In genomic region chr12:20524113-20524512, GRCh38 we compare ENCODE assay signal across 23 cellular contexts.
DNase-seq lines count a peak whose midpoint lies in the region; ATAC-seq and TF ChIP-seq lines count a peak whose summit lies in the region.
"Had no signal": no experiment of that assay in that cellular context is flagged by ENCODE, and none has a peak within 500 bp of the region (broad histone marks: within the 10 kb centered on the region; RNA-seq: fewer than 3 reads in every experiment).

No MANE protein-coding gene starts in this region.

- H3K9me3 ChIP-seq in SK-N-SH (no peaks in the 10 kb centered on the region), adipocyte (ENCODE audit: control insufficient read depth, low read length) (no peaks in the 10 kb centered on the region), iPS DF 6.9 (ENCODE audit: control insufficient read depth, insufficient read depth, low read length) (no peaks in the 10 kb centered on the region)
- H3K9me3 ChIP-seq: SJCRH30 had no signal

- no peaks in the 10 kb centered on the region for H3K9me3 Mint-ChIP-seq in MCF 10A (ENCODE audit: unreplicated experiment)

- H3K4me1 ChIP-seq in SK-N-SH (ENCODE audit: control insufficient read depth in 1 of 2, insufficient read depth in 2 of 2, low read depth in 1 of 2, low read length in 1 of 2) (peaks cover 0 to 3% of the 10 kb centered on the region in 2 experiments; a peak in 2 of 4 replicates), adipocyte (ENCODE audit: control insufficient read depth, insufficient read depth, low read length) (peaks cover 19% of the 10 kb centered on the region), iPS DF 6.9 (ENCODE audit: control insufficient read depth, insufficient read depth, low read length) (no peaks in the 10 kb centered on the region)
- H3K4me1 ChIP-seq: SJCRH30 had no signal

- H3K36me3 ChIP-seq in SK-N-SH (replicated peaks in 1 of 2; ENCODE audit: control insufficient read depth in 1 of 2, insufficient read depth in 2 of 2, low read length in 1 of 2) (peaks cover 0 to 4% of the 10 kb centered on the region in 2 experiments), adipocyte (ENCODE audit: control insufficient read depth, insufficient read depth, low read length, severe bottlenecking) (no peaks in the 10 kb centered on the region), iPS DF 6.9 (ENCODE audit: control insufficient read depth, insufficient read depth, low read length) (no peaks in the 10 kb centered on the region)
- H3K36me3 ChIP-seq: SJCRH30 had no signal

- CTCF ChIA-PET in SK-N-SH (lab: Yijun Ruan, JAX) (interaction anchor here (2.3 kb wide), 1 partner anchor 25 kb away, joined by 6 read pairs; no protein-coding TSS in a partner anchor), MCF 10A (lab: Yijun Ruan, JAX) (interaction anchor here (0.5 to 0.8 kb wide), 3 partner anchors 9 to 1181 kb away, joined by 3 to 5 read pairs (median 3); no protein-coding TSS in a partner anchor)

- H3K4me2 ChIP-seq in SK-N-SH: 0 out of 2 replicates have a peak overlapping the region, but pooled peaks have one; percentile 52
- H3K4me2 ChIP-seq: PC-9 had no signal

- H3K4me3 ChIP-seq in SK-N-SH (ENCODE audit: low read depth in 2 of 2, low read length in 1 of 2) (no peak overlapping the region), adipocyte (ENCODE audit: low read length) (peak overlapping the region; percentile 32), iPS DF 6.9 (ENCODE audit: low read length) (no peak overlapping the region)
- H3K4me3 ChIP-seq: PC-9, SJCRH30 had no signal

- no peaks in the 10 kb centered on the region for H4K20me1 ChIP-seq in SK-N-SH (ENCODE audit: insufficient read depth)

- H2AFZ ChIP-seq in SK-N-SH (ENCODE audit: low read depth): no peak overlapping the region
- H2AFZ ChIP-seq: PC-9 had no signal

- H3K27ac ChIP-seq in SK-N-SH (ENCODE audit: low read depth in 2 of 2, low read length in 1 of 2) (peak overlapping the region in 1 of 2 experiments; percentile 87; a peak in 2 of 4 replicates), iPS DF 6.9 (ENCODE audit: low read length) (no peak overlapping the region)
- H3K27ac ChIP-seq: 22Rv1, PC-9, SJCRH30 had no signal

- H3K9ac ChIP-seq in SK-N-SH (no peak overlapping the region), adipocyte (ENCODE audit: low read length) (no peak overlapping the region)

- no TSS peak for BruUV-seq in MCF 10A (replicated peaks; lab: Mats Ljungman, UMichigan)

- H3K27me3 Mint-ChIP-seq in MCF 10A (ENCODE audit: insufficient read depth, unreplicated experiment): peaks cover 74% of the 10 kb centered on the region

- intact Hi-C loops in MCF 10A (cut with micrococcal nuclease): no loop called here

- peaks cover 26% of the 10 kb centered on the region for H3K79me2 ChIP-seq in SK-N-SH (ENCODE audit: insufficient read depth)

- DNase-seq in SK-N-SH (no peak), adipocyte (ENCODE audit: low read depth) (no peak), iPS DF 6.9 (ENCODE audit: low read depth, low spot score) (peak; percentile 5), T-helper 9 cell (no peak), activated gamma-delta T cell (lab: John Stamatoyannopoulos, UW) (no peak), MCF 10A (ENCODE audit: unreplicated experiment) (no peak)
- DNase-seq in stimulated activated CD4-positive, alpha-beta T cell treated with anti-CD3 and anti-CD28 coated beads, Interleukin-4, amount 100 ng/mL, for 4 hours: no peak
- DNase-seq: Calu3; DMS79 treated with DMSO at 0.1 percent for 48 hours; GF-D8; H7; KG1; MM.1S; NCI-H2029; NCI-H446 treated with DMSO at 0.1 percent for 48 hours; NCI-H526; NCI-H82; NK-92 treated with Interleukin-12 subunit alpha and Interleukin-12 subunit beta, amount 100 ng/mL, for 24 hours; PC-9; SJCRH30 had no signal

- no peak overlapping the region for H3K4me3 Mint-ChIP-seq in MCF 10A (ENCODE audit: unreplicated experiment)

- no peaks in the 10 kb centered on the region for H3K9me2 ChIP-seq in SK-N-SH

- H3K36me3 Mint-ChIP-seq in MCF 10A (ENCODE audit: insufficient read depth, unreplicated experiment): no peaks in the 10 kb centered on the region

- WGBS in SK-N-SH (ENCODE audit: low lambda C conversion rate): 93% methylated on average over 5 of the region's 5 CpGs
- WGBS in iPS DF 6.9 (ENCODE audit: insufficient coverage, insufficient read length): no CpG with 5 or more reads among the region's 5 CpGs

- H3K27ac Mint-ChIP-seq in MCF 10A (ENCODE audit: low read depth, unreplicated experiment): no peak overlapping the region

- peaks cover 22% of the 10 kb centered on the region for H3F3A ChIP-seq in SK-N-SH (replicated peaks; ENCODE audit: insufficient read depth)

- H3K4me1 Mint-ChIP-seq in MCF 10A (ENCODE audit: insufficient read depth, unreplicated experiment): no peaks in the 10 kb centered on the region

- no peak for ATAC-seq in SK-N-SH treated with all-trans-retinoic acid at 6 μM for 48 hours
- ATAC-seq: Right ventricle myocardium inferior had no signal

- no peak for TF ChIP-seq CTCF in SK-N-SH (IDR thresholded peaks at IDR 0.05)
- no peak for TF ChIP-seq CTCF in MCF 10A (IDR thresholded peaks at IDR 0.05; ENCODE audit: unreplicated experiment)

- no peak for TF ChIP-seq EP300 in SK-N-SH (IDR thresholded peaks at IDR 0.05; ENCODE audit: borderline replicate concordance in 1 of 2, low read depth in 1 of 2, low read length in 1 of 2)

- TF ChIP-seq RAD21 in SK-N-SH (IDR thresholded peaks at IDR 0.05; ENCODE audit: low read length): no peak

- H3K27me3 ChIP-seq in SK-N-SH (ENCODE audit: insufficient read depth) (no peaks in the 10 kb centered on the region), adipocyte (replicated peaks; ENCODE audit: control insufficient read depth, insufficient read depth, low read length) (no peaks in the 10 kb centered on the region), iPS DF 6.9 (ENCODE audit: control insufficient read depth, insufficient read depth, low read length) (no peaks in the 10 kb centered on the region)
- H3K27me3 ChIP-seq: SJCRH30 had no signal

- POLR2A ChIA-PET in SK-N-SH (lab: Yijun Ruan, JAX): no interaction called here
- POLR2A ChIA-PET in MCF 10A (lab: Yijun Ruan, JAX): no interaction called here

TF ChIP-seq in SK-N-SH, 30 proteins besides CTCF, POLR2A, EP300 and RAD21 (continues in another document):
- TF ChIP-seq TEAD4 (IDR thresholded peaks at IDR 0.05; ENCODE audit: borderline replicate concordance, insufficient read depth) (no peak), RXRA (IDR thresholded peaks at IDR 0.05; ENCODE audit: borderline replicate concordance, low read depth) (no peak), USF2 (IDR thresholded peaks at IDR 0.05; ENCODE audit: borderline replicate concordance, low read depth, low read length) (no peak), FOXJ3 (CRISPR knock-in tag; IDR thresholded peaks at IDR 0.05) (no peak), USF1 (IDR thresholded peaks at IDR 0.05; ENCODE audit: borderline replicate concordance, low read depth) (no peak), RFX5 (IDR thresholded peaks at IDR 0.05; ENCODE audit: low read length) (no peak), TCF12 (IDR thresholded peaks at IDR 0.05) (no peak), FOXM1 (IDR thresholded peaks at IDR 0.05; ENCODE audit: low read depth) (no peak)

TF ChIP-seq in SK-N-SH treated with all-trans-retinoic acid at 6 μM for 48 hours, 23 proteins besides CTCF, POLR2A, EP300 and RAD21 (continues in another document):
- no peak for TF ChIP-seq GLIS3 (CRISPR knock-in tag; IDR thresholded peaks at IDR 0.05)
- no peak for TF ChIP-seq ZC3H10 (CRISPR knock-in tag; IDR thresholded peaks at IDR 0.05)
- no peak for TF ChIP-seq POU6F1 (CRISPR knock-in tag; IDR thresholded peaks at IDR 0.05; ENCODE audit: borderline replicate concordance, low read depth)
- TF ChIP-seq ZNF565 (CRISPR knock-in tag; conservative IDR thresholded peaks at IDR 0.05; ENCODE audit: low read depth): no peak
- no peak for TF ChIP-seq OSR1 (CRISPR knock-in tag; IDR thresholded peaks at IDR 0.05)
- no peak for TF ChIP-seq SNAI2 (CRISPR knock-in tag; IDR thresholded peaks at IDR 0.05)
- no peak for TF ChIP-seq ZNF70 (CRISPR knock-in tag; IDR thresholded peaks at IDR 0.05)
- TF ChIP-seq PATZ1 (CRISPR knock-in tag; IDR thresholded peaks at IDR 0.05; ENCODE audit: borderline replicate concordance): no peak
- TF ChIP-seq TCF4 (CRISPR knock-in tag; IDR thresholded peaks at IDR 0.05; ENCODE audit: borderline replicate concordance): no peak
